23 cellular contexts compared by ENCODE assay signal in genomic region chr3:82198009-82198408, GRCh38.
DNase-seq lines count a peak whose midpoint lies in the region; ATAC-seq, FAIRE-seq and TF ChIP-seq lines count a peak whose summit lies in the region.
"Had no signal": no experiment of that assay in that cellular context is flagged by ENCODE, and none has a peak within 500 bp of the region (broad histone marks: within the 10 kb centered on the region; RNA-seq: fewer than 3 reads in every experiment).

No MANE protein-coding gene starts in this region.

- H3K36me3 Mint-ChIP-seq in CD4-positive, alpha-beta memory T cell = no peaks in the 10 kb centered on the region
- H3K36me3 Mint-ChIP-seq: CD8-positive, alpha-beta memory T cell had no signal

- H3K9me3 ChIP-seq in HepG2 (ENCODE audit: low read length) (no peaks in the 10 kb centered on the region), right lobe of liver (no peaks in the 10 kb centered on the region)
- no peaks in the 10 kb centered on the region for H3K9me3 ChIP-seq in CD4-positive, alpha-beta memory T cell (ENCODE audit: control insufficient read depth in 1 of 2, low read length in 2 of 2)
- H3K9me3 ChIP-seq: A549; BLaER1 treated with 17β-estradiol and CSF1 and Interleukin-3, amounts not matched to agents 10 nM and 100 nM had no signal

- no peaks in the 10 kb centered on the region for H3K36me3 ChIP-seq in HepG2 (replicated peaks in 1 of 2; ENCODE audit: control insufficient read depth in 1 of 2, insufficient read depth in 2 of 2, low read length in 2 of 2)
- H3K36me3 ChIP-seq in right lobe of liver = no peaks in the 10 kb centered on the region
- H3K36me3 ChIP-seq in CD4-positive, alpha-beta memory T cell (ENCODE audit: insufficient read depth, low read length) = no peaks in the 10 kb centered on the region
- H3K36me3 ChIP-seq: BLaER1 treated with 17β-estradiol and CSF1 and Interleukin-3, amounts not matched to agents 10 nM and 100 nM had no signal

- TF ChIP-seq POLR2A in HepG2 (IDR thresholded peaks at IDR 0.05; ENCODE audit: insufficient read depth in 1 of 2, low read depth in 2 of 2, low read length in 2 of 2) = no peak
- TF ChIP-seq POLR2A in right lobe of liver (IDR thresholded peaks at IDR 0.05) = no peak

- H3K27ac Mint-ChIP-seq in CD4-positive, alpha-beta memory T cell = peak overlapping the region in 1 of 7 donors; percentile 18
- H3K27ac Mint-ChIP-seq: B cell; CD4-positive, alpha-beta T cell; CD8-positive, alpha-beta memory T cell had no signal

- no peaks in the 10 kb centered on the region for H3K4me1 ChIP-seq in HepG2 (ENCODE audit: insufficient read depth, low read length)
- no peaks in the 10 kb centered on the region for H3K4me1 ChIP-seq in right lobe of liver
- H3K4me1 ChIP-seq in CD4-positive, alpha-beta memory T cell (ENCODE audit: insufficient read depth, low read length) = no peaks in the 10 kb centered on the region
- H3K4me1 ChIP-seq: A549; BLaER1 treated with 17β-estradiol and CSF1 and Interleukin-3, amounts not matched to agents 10 nM and 100 nM had no signal

- H3K27me3 ChIP-seq in HepG2 (ENCODE audit: control insufficient read depth in 1 of 2, insufficient read depth in 2 of 2, low read length in 2 of 2) (no peaks in the 10 kb centered on the region), right lobe of liver (no peaks in the 10 kb centered on the region)
- no peaks in the 10 kb centered on the region for H3K27me3 ChIP-seq in CD4-positive, alpha-beta memory T cell (ENCODE audit: insufficient read depth, low read length)
- H3K27me3 ChIP-seq: BLaER1 treated with 17β-estradiol and CSF1 and Interleukin-3, amounts not matched to agents 10 nM and 100 nM had no signal

- in situ Hi-C loops in HepG2 (cut with HindIII; ENCODE audit: extremely low pct_ligation_motif_present, low pct_unique_long_range_greater_than_20kb) = no loop called here

- no peak overlapping the region for H3K4me3 Mint-ChIP-seq in CD4-positive, alpha-beta memory T cell
- H3K4me3 Mint-ChIP-seq: B cell; CD4-positive, alpha-beta T cell; CD8-positive, alpha-beta memory T cell had no signal

- POLR2A ChIA-PET in HepG2 (lab: Yijun Ruan, JAX) = no interaction called here
- POLR2A ChIA-PET in CD4-positive, alpha-beta memory T cell (lab: Charles Lee; ENCODE audit: partially characterized antibody) = no interaction called here

- no TSS peak for BruUV-seq in HepG2 (replicated peaks; lab: Mats Ljungman, UMichigan)

- DNase-seq in NCI-H345 (lab: John Stamatoyannopoulos, UW) (peak; percentile 2), NCI-H345 treated with DMSO at 0.1 percent for 48 hours (lab: John Stamatoyannopoulos, UW; ENCODE audit: unreplicated experiment) (no peak), HepG2 (ENCODE audit: low spot score) (no peak), right lobe of liver (no peak)
- DNase-seq in CD4-positive, alpha-beta memory T cell = no peak
- DNase-seq: AML-193; CD4-positive, alpha-beta T cell; CD8-positive, alpha-beta memory T cell; COR-L47; DMS 273 treated with DMSO at 0.1 percent for 48 hours; DMS153; DMS53; DMS79; DND-41; EL; GDM1 had no signal

- H3K27ac ChIP-seq in HepG2 (ENCODE audit: extremely low read length, insufficient read depth, low read length) = no peak overlapping the region
- no peak overlapping the region for H3K27ac ChIP-seq in right lobe of liver
- no peak overlapping the region for H3K27ac ChIP-seq in CD4-positive, alpha-beta memory T cell (ENCODE audit: low read depth, low read length)
- H3K27ac ChIP-seq: A549; BLaER1 treated with 17β-estradiol and CSF1 and Interleukin-3, amounts not matched to agents 10 nM and 100 nM; C4-2B had no signal

- intact Hi-C loops in HepG2 (cut with micrococcal nuclease; ENCODE audit: unreplicated experiment) = no loop called here
- intact Hi-C loops in right lobe of liver (cut with DNase I) = no loop called here
- intact Hi-C loops in CD4-positive, alpha-beta memory T cell (cut with micrococcal nuclease) = no loop called here

- H3K9me3 Mint-ChIP-seq in CD4-positive, alpha-beta memory T cell = peaks cover 0 to 8% (median 0%) of the 10 kb centered on the region in 8 donors
- H3K9me3 Mint-ChIP-seq: CD4-positive, alpha-beta T cell had no signal

- no peak overlapping the region for H2AFZ ChIP-seq in HepG2 (ENCODE audit: low read length)

- no peak for TF ChIP-seq RAD21 in HepG2 (CRISPR knock-in tag; IDR thresholded peaks at IDR 0.05)

- no peak overlapping the region for H3K9ac ChIP-seq in HepG2 (ENCODE audit: insufficient read depth, low read depth, low read length)
- H3K9ac ChIP-seq: BLaER1 treated with 17β-estradiol and CSF1 and Interleukin-3, amounts not matched to agents 10 nM and 100 nM had no signal

- no peak for ATAC-seq in HepG2
- ATAC-seq in right lobe of liver = no peak
- ATAC-seq: A549, GM12878 had no signal

- no peak for TF ChIP-seq CTCF in HepG2 (CRISPR knock-in tag; IDR thresholded peaks at IDR 0.05)
- no peak for TF ChIP-seq CTCF in right lobe of liver (IDR thresholded peaks at IDR 0.05)

- 50% methylated on average over 3 of the region's 3 CpGs for WGBS in HepG2 (ENCODE audit: low lambda C conversion rate)
- WGBS in right lobe of liver (ENCODE audit: insufficient coverage, low coverage, low lambda C conversion rate, missing lambda C conversion rate) = 50% methylated on average over 3 of the region's 3 CpGs

- H3K79me2 ChIP-seq in HepG2 (ENCODE audit: insufficient read depth, low read length) = no peaks in the 10 kb centered on the region

- H3K4me2 ChIP-seq in HepG2 (ENCODE audit: low read depth, low read length) = no peak overlapping the region
- H3K4me2 ChIP-seq: A549; BLaER1 treated with 17β-estradiol and CSF1 and Interleukin-3, amounts not matched to agents 10 nM and 100 nM had no signal

- H3K4me3 ChIP-seq in HepG2 (replicated peaks in 1 of 3; ENCODE audit: insufficient read depth in 1 of 3, low read depth in 2 of 3, low read length in 3 of 3) = no peak overlapping the region
- no peak overlapping the region for H3K4me3 ChIP-seq in right lobe of liver
- H3K4me3 ChIP-seq in CD4-positive, alpha-beta memory T cell (ENCODE audit: low read length in 2 of 2) = no peak overlapping the region
- H3K4me3 ChIP-seq: A549; BLaER1 treated with 17β-estradiol and CSF1 and Interleukin-3, amounts not matched to agents 10 nM and 100 nM; GM12878 had no signal

- H4K20me1 ChIP-seq in HepG2 (ENCODE audit: insufficient read depth, low read length) = no peaks in the 10 kb centered on the region
- H4K20me1 ChIP-seq: BLaER1 treated with 17β-estradiol and CSF1 and Interleukin-3, amounts not matched to agents 10 nM and 100 nM had no signal

- H3K27me3 Mint-ChIP-seq in CD4-positive, alpha-beta memory T cell = no peaks in the 10 kb centered on the region
- H3K27me3 Mint-ChIP-seq: B cell; CD4-positive, alpha-beta T cell; CD8-positive, alpha-beta memory T cell had no signal

- TF ChIP-seq EP300 in HepG2 (IDR thresholded peaks at IDR 0.05; ENCODE audit: low read depth in 2 of 2, low read length in 2 of 2) = no peak
- no peak for TF ChIP-seq EP300 in HepG2 (CRISPR knock-in tag; IDR thresholded peaks at IDR 0.05; ENCODE audit: borderline replicate concordance)

- FAIRE-seq in HepG2 (lab: Jason Lieb, UNC) = no peak
- FAIRE-seq: A549, GM12878, GM12892, GM18507 had no signal

- no peaks in the 10 kb centered on the region for H3K4me1 Mint-ChIP-seq in CD4-positive, alpha-beta memory T cell
- H3K4me1 Mint-ChIP-seq: B cell; CD8-positive, alpha-beta memory T cell had no signal

- CTCF ChIA-PET in HepG2 (lab: Yijun Ruan, JAX; ENCODE audit: low intra/inter-chr PET ratio, low total read pairs) = no interaction called here
- CTCF ChIA-PET in CD4-positive, alpha-beta memory T cell (lab: Charles Lee; ENCODE audit: partially characterized antibody) = no interaction called here

TF ChIP-seq in HepG2, 621 proteins besides CTCF, POLR2A, EP300 and RAD21 (continues in another document):
- no peak for TF ChIP-seq MATR3 (CRISPR knock-in tag; IDR thresholded peaks at IDR 0.05)
- TF ChIP-seq FOXA3 (CRISPR knock-in tag; IDR thresholded peaks at IDR 0.05) = peak; percentile 60; the same call in 1 of the 2 replicates
- TF ChIP-seq FOXA1 (IDR thresholded peaks at IDR 0.05) = peak; percentile 46
- TF ChIP-seq FOXA1 (CRISPR knock-in tag; IDR thresholded peaks at IDR 0.05) = no peak
- TF ChIP-seq RBM22 (optimal IDR thresholded peaks at IDR 0.05; ENCODE audit: low read length) = no peak
- no peak for TF ChIP-seq RNF2 (conservative IDR thresholded peaks at IDR 0.05; ENCODE audit: low read depth)
- TF ChIP-seq AHR (CRISPR knock-in tag; IDR thresholded peaks at IDR 0.05) = no peak
- no peak for TF ChIP-seq UBTF (CRISPR knock-in tag; IDR thresholded peaks at IDR 0.05)
- no peak for TF ChIP-seq FOXP1 (IDR thresholded peaks at IDR 0.05)
- peak; percentile 61 for TF ChIP-seq FOXP1 (CRISPR knock-in tag; IDR thresholded peaks at IDR 0.05)
